In the genomic region with DNA sequence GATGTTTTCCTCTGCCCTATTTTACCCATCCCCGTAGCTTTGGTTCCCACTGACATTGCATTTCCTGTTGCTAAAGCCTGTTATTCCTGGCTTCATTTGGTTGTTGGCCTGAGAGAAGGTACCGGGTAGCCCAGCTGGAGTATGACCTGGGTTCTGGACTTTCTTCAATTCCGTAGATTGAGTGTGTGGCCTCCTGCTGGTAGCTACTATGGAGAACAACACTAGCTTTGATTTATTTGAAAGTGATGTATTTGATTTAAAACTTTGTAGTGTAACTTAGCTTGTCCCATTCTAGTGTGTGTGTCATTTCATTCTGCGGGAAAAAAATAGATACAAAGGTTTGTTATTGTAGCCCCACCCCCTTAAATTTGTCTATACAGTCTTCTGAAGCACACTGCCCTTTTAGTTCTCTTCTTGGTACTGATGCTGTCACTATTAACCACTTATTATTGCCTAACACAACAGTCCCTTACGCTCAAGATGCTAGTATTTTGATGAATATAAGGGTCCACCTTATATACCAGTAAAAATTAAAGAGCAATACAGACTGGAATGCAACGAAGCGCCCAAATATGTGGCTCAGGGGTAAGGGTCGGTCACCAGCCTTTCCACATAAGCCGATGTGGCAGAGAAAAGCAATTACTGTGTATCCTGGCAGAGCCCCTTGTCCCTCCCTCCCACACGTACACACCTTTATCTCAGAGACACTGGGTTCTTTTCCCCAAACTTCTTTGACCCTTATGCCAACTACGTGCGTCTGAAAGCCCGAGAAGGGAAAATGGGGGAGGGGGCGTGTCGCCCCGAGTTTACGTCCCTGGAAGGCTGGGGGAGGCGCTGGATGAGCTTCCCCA, we compare ENCODE assay signal across 1 cellular context.
TF ChIP-seq lines count a peak whose summit lies in the region.

No MANE protein-coding gene starts in this region.

TF ChIP-seq in endothelial cell of umbilical vein, 7 proteins besides CTCF, POLR2A, EP300 and RAD21 (continued from another document):
- no peak for TF ChIP-seq POLR2AphosphoS5 (IDR thresholded peaks at IDR 0.05; ENCODE audit: insufficient read depth, low read depth, low read length)
- no peak for TF ChIP-seq FOS (IDR thresholded peaks at IDR 0.05; ENCODE audit: borderline replicate concordance, insufficient read depth, low read length)
- TF ChIP-seq, protein P1, sequence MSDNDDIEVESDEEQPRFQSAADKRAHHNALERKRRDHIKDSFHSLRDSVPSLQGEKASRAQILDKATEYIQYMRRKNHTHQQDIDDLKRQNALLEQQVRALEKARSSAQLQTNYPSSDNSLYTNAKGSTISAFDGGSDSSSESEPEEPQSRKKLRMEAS (IDR thresholded peaks at IDR 0.05; ENCODE audit: insufficient read depth, insufficient read length), result no peak
- TF ChIP-seq GATA2 (IDR thresholded peaks at IDR 0.05; ENCODE audit: insufficient read depth, insufficient read length, low read depth, low read length), result no peak
- no peak for TF ChIP-seq MYC (IDR thresholded peaks at IDR 0.05; ENCODE audit: low read depth, low read length)
- TF ChIP-seq EZH2 (IDR thresholded peaks at IDR 0.05; ENCODE audit: borderline replicate concordance, low read depth, low read length, severe bottlenecking), result no peak
